ENCODE assay signal across 1 cellular context in the genomic region with DNA sequence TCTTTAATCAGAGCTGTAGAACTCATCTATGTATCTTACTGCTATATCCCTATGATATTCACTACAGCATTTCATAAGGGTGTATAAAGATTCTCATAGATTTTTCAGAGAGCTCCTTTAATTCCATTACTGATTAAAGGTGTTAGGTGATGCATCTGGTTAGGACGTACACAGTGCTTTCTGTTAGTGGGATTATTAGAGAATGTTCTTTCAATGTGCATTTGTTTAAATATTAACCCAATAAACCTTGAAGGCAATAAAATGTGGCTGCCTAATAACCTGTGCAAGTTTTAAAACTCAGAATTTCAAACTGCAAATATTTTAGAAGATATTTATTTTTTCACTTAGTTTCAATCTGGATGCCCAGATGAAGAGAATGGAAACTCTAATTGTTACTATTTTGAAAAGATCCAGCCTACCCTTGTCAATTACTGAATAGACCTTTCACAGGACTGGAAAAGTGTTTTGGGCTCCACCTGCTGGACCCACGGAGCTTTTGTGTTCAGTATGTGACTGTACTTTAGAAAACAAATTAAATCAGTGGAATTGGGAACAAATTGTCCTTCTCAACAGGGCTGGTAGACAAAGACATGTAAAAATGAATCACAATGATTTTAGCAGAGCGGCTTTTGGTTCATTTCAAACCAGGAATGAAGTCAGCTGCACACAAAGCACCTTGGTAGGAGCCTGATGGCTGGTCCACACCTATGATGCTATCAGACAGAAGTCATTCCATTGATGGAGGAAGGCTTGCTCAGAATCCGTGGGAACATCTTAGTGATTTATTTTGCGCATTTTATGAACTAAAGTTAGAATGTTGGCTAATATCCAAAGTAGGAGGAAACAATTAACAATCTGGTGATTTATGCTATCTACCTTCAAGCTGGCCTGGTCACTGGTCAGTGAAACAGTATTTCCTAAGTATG.
TF ChIP-seq lines count a peak whose summit lies in the region.

No MANE protein-coding gene starts in this region.

TF ChIP-seq in WTC11, 78 proteins besides CTCF, POLR2A, EP300 and RAD21 (continued from another document):
- TF ChIP-seq, protein P1, sequence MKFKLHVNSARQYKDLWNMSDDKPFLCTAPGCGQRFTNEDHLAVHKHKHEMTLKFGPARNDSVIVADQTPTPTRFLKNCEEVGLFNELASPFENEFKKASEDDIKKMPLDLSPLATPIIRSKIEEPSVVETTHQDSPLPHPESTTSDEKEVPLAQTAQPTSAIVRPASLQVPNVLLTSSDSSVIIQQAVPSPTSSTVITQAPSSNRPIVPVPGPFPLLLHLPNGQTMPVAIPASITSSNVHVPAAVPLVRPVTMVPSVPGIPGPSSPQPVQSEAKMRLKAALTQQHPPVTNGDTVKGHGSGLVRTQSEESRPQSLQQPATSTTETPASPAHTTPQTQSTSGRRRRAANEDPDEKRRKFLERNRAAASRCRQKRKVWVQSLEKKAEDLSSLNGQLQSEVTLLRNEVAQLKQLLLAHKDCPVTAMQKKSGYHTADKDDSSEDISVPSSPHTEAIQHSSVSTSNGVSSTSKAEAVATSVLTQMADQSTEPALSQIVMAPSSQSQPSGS (CRISPR knock-in tag; IDR thresholded peaks at IDR 0.05; ENCODE audit: borderline replicate concordance, low read depth): no peak
- TF ChIP-seq TEAD1 (CRISPR knock-in tag; IDR thresholded peaks at IDR 0.05) (no peak), NFYB (CRISPR knock-in tag; conservative IDR thresholded peaks at IDR 0.05; ENCODE audit: low read depth) (no peak), CREB1 (CRISPR knock-in tag; IDR thresholded peaks at IDR 0.05) (no peak), RELA (CRISPR knock-in tag; IDR thresholded peaks at IDR 0.05; ENCODE audit: borderline replicate concordance) (no peak)
- TF ChIP-seq, protein P2, sequence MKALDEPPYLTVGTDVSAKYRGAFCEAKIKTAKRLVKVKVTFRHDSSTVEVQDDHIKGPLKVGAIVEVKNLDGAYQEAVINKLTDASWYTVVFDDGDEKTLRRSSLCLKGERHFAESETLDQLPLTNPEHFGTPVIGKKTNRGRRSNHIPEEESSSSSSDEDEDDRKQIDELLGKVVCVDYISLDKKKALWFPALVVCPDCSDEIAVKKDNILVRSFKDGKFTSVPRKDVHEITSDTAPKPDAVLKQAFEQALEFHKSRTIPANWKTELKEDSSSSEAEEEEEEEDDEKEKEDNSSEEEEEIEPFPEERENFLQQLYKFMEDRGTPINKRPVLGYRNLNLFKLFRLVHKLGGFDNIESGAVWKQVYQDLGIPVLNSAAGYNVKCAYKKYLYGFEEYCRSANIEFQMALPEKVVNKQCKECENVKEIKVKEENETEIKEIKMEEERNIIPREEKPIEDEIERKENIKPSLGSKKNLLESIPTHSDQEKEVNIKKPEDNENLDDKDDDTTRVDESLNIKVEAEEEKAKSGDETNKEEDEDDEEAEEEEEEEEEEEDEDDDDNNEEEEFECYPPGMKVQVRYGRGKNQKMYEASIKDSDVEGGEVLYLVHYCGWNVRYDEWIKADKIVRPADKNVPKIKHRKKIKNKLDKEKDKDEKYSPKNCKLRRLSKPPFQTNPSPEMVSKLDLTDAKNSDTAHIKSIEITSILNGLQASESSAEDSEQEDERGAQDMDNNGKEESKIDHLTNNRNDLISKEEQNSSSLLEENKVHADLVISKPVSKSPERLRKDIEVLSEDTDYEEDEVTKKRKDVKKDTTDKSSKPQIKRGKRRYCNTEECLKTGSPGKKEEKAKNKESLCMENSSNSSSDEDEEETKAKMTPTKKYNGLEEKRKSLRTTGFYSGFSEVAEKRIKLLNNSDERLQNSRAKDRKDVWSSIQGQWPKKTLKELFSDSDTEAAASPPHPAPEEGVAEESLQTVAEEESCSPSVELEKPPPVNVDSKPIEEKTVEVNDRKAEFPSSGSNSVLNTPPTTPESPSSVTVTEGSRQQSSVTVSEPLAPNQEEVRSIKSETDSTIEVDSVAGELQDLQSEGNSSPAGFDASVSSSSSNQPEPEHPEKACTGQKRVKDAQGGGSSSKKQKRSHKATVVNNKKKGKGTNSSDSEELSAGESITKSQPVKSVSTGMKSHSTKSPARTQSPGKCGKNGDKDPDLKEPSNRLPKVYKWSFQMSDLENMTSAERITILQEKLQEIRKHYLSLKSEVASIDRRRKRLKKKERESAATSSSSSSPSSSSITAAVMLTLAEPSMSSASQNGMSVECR (CRISPR knock-in tag; IDR thresholded peaks at IDR 0.05; ENCODE audit: borderline replicate concordance): no peak
